ENCODE assay signal across 8 cellular contexts in the genomic region with DNA sequence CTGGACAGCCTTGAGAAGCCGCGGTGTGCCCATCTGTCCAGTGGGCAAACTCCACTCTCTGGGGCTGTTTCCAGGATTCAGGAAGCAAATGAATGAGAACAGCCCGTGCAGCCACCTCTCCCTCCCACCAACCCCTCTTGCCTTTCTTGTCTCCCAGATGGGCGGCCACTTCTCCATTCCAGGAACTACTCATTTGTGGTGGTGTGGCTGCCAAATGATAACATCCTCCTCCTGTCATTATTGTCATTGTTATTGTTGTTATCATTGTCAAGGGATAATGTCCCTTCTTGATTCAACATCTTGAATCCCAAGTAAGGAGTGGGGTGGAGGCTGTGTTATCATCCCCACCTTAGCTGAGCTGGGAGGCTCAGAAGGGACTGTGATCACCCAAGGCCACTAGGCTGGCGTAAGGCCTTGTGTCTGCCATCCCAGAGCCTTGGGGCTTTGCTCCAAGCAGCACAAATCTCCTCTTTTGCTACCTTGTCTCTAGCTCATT. TPM values are rescaled to one million over a fixed set of nuclear protein-coding genes. Genes with fewer than 3 reads are reported as not detected.
DNase-seq lines count a peak whose midpoint lies in the region; ATAC-seq and TF ChIP-seq lines count a peak whose summit lies in the region.

No MANE protein-coding gene starts in this region.

- no peaks in the 10 kb centered on the region for H3K27me3 ChIP-seq in cardiac muscle cell
- H3K27me3 ChIP-seq in left lung, result no peaks in the 10 kb centered on the region

- peak overlapping the region; percentile 74 for H3K27ac Mint-ChIP-seq in activated naive CD8-positive, alpha-beta T cell
- H3K27ac Mint-ChIP-seq in type B pancreatic cell, result peak overlapping the region; percentile 81

- peak overlapping the region; percentile 81 for H3K4me3 ChIP-seq in cardiac muscle cell
- H3K4me3 ChIP-seq in left lung, result peak overlapping the region; percentile 97

- no peaks in the 10 kb centered on the region for H3K27me3 Mint-ChIP-seq in activated naive CD8-positive, alpha-beta T cell
- no peaks in the 10 kb centered on the region for H3K27me3 Mint-ChIP-seq in type B pancreatic cell

- H3K36me3 Mint-ChIP-seq in activated naive CD8-positive, alpha-beta T cell, result no peaks in the 10 kb centered on the region
- peaks cover 3% of the 10 kb centered on the region for H3K36me3 Mint-ChIP-seq in type B pancreatic cell

- H3K4me1 Mint-ChIP-seq in activated naive CD8-positive, alpha-beta T cell (ENCODE audit: low read depth), result peaks cover 42% of the 10 kb centered on the region
- peaks cover 17% of the 10 kb centered on the region for H3K4me1 Mint-ChIP-seq in type B pancreatic cell (ENCODE audit: unreplicated experiment)

- H3K4me3 Mint-ChIP-seq in activated naive CD8-positive, alpha-beta T cell, result peak overlapping the region; percentile 96
- H3K4me3 Mint-ChIP-seq in type B pancreatic cell, result peak overlapping the region; percentile 97

- TF ChIP-seq CTCF in cardiac muscle cell (IDR thresholded peaks at IDR 0.05; ENCODE audit: low read depth, low read length) (no peak), left lung (IDR thresholded peaks at IDR 0.05) (no peak), type B pancreatic cell (conservative IDR thresholded peaks at IDR 0.05) (no peak)

- no peaks in the 10 kb centered on the region for H3K9me3 Mint-ChIP-seq in activated naive CD8-positive, alpha-beta T cell (ENCODE audit: low read depth)
- no peaks in the 10 kb centered on the region for H3K9me3 Mint-ChIP-seq in type B pancreatic cell

- H3K36me3 ChIP-seq in cardiac muscle cell (no peaks in the 10 kb centered on the region), left lung (peaks cover 0 to 35% of the 10 kb centered on the region in 2 donors)

- H3K27ac ChIP-seq in cardiac muscle cell (peak overlapping the region; percentile 94), left lung (peak overlapping the region; percentile 95 to 98)

- peaks cover 13% of the 10 kb centered on the region for H3K4me1 ChIP-seq in cardiac muscle cell (ENCODE audit: low read depth)
- peaks cover 20 to 63% of the 10 kb centered on the region in 2 donors for H3K4me1 ChIP-seq in left lung

- H3K9me3 ChIP-seq in cardiac muscle cell (ENCODE audit: low read depth), result no peaks in the 10 kb centered on the region
- no peaks in the 10 kb centered on the region for H3K9me3 ChIP-seq in left lung

- ATAC-seq in left lung (no peak), GM21390 (IDR thresholded peaks at IDR 0.05; ENCODE audit: unreplicated experiment) (no peak)

- intact Hi-C loops in cardiac septum (cut with DNase I) (loop anchor here (2.0 kb wide), 1 partner anchor 49 kb away; no protein-coding TSS in a partner anchor), left lung (cut with DNase I) (loop anchor here in 1 of 2 donors (5.0 kb wide), 1 partner anchor 148 kb away; no protein-coding TSS in a partner anchor)

- no peak for DNase-seq in cardiac muscle cell (ENCODE audit: low read depth in 1 of 2, low spot score in 1 of 2)
- no peak for DNase-seq in cardiac septum (ENCODE audit: low spot score)
- no peak for DNase-seq in left lung
- no peak for DNase-seq in type B pancreatic cell (ENCODE audit: extremely low spot score, unreplicated experiment)
- no peak for DNase-seq in midbrain (lab: John Stamatoyannopoulos, UW)
- DNase-seq in NCI-H446 (lab: John Stamatoyannopoulos, UW), result no peak

RNA-seq across cellular contexts. Expression of a gene that starts 1.6 kb away (rescaled TPM):
- total RNA-seq in cardiac muscle cell (122 and 124 TPM in 2 replicates), cardiac septum (138 TPM), left lung (100 to 1,000 TPM; 195 to 268 TPM), type B pancreatic cell (ENCODE audit: low replicate concordance) (119 and 123 TPM in 2 replicates)
- polyA plus RNA-seq in cardiac muscle cell, result 132 and 146 TPM in 2 replicates

RNA-seq across cellular contexts. Expression of a gene that starts 18.3 kb away (rescaled TPM):
- total RNA-seq in cardiac muscle cell (30.6 and 35.0 TPM in 2 replicates), cardiac septum (24.9 TPM), left lung (10 to 100 TPM; 29.0 to 40.9 TPM), type B pancreatic cell (ENCODE audit: low replicate concordance) (39.2 and 67.7 TPM in 2 replicates)
- 70.8 and 84.1 TPM in 2 replicates for polyA plus RNA-seq in cardiac muscle cell
